ENCODE assay signal across 8 cellular contexts in genomic region chrX:153724252-153725038, GRCh38. TPM values are rescaled to one million over a fixed set of nuclear protein-coding genes. Genes with fewer than 3 reads are reported as not detected.
DNase-seq lines count a peak whose midpoint lies in the region; ATAC-seq, FAIRE-seq and TF ChIP-seq lines count a peak whose summit lies in the region.

Gene ABCD1 (plus strand): TSS chrX:153724856. CDS start chrX:153725267, 411 bp downstream.
Gene BCAP31 (minus strand): TSS chrX:153724387. CDS start chrX:153723244, 1,143 bp downstream.

- no peaks in the 10 kb centered on the region for H3K36me3 Mint-ChIP-seq in astrocyte (ENCODE audit: low read depth, unreplicated experiment)

- H3K9me3 Mint-ChIP-seq in astrocyte (ENCODE audit: unreplicated experiment): no peaks in the 10 kb centered on the region

- H3K4me3 ChIP-seq in astrocyte (ENCODE audit: insufficient read depth, low read depth, low read length) (peak within 1 kb of the TSS; percentile 66), hepatocyte (peak within 1 kb of the TSS; percentile 38), aorta (ENCODE audit: low read length in 2 of 2) (peak within 1 kb of the TSS; percentile 35 to 57)

- no peaks in the 10 kb centered on the region for H3K27me3 Mint-ChIP-seq in astrocyte (ENCODE audit: low read depth, unreplicated experiment)

- no peak for TF ChIP-seq CTCF in astrocyte (IDR thresholded peaks at IDR 0.05; ENCODE audit: insufficient read depth, low read depth, low read length)
- no peak for TF ChIP-seq CTCF in hepatocyte (IDR thresholded peaks at IDR 0.05; ENCODE audit: poor library complexity)

- peak; percentile 66 for TF ChIP-seq POLR2A in GM15510 (IDR thresholded peaks at IDR 0.05; ENCODE audit: borderline replicate concordance, extremely low read depth, insufficient read length)

- H3K36me3 ChIP-seq in astrocyte (ENCODE audit: insufficient read depth, low read length) (peaks cover 4% of the 10 kb centered on the region), hepatocyte (replicated peaks; ENCODE audit: insufficient read depth, low read depth) (no peaks in the 10 kb centered on the region), aorta (ENCODE audit: control insufficient read depth in 1 of 2, insufficient read depth in 2 of 2, low read length in 1 of 2) (no peaks in the 10 kb centered on the region)

- peaks cover 29% of the 10 kb centered on the region for H3K4me1 ChIP-seq in astrocyte (ENCODE audit: insufficient read depth, low read length)
- peaks cover 32% of the 10 kb centered on the region for H3K4me1 ChIP-seq in hepatocyte (ENCODE audit: insufficient read depth)
- H3K4me1 ChIP-seq in aorta (ENCODE audit: control insufficient read depth in 1 of 2, insufficient read depth in 2 of 2, low read length in 2 of 2): no peaks in the 10 kb centered on the region

- 27% methylated on average over 7 of the region's 88 CpGs for WGBS in hepatocyte (ENCODE audit: low lambda C conversion rate, missing lambda C conversion rate)
- WGBS in aorta, 2 donors: 0 to 21% methylated on average over 19 to 79 of the region's 88 CpGs

- no peaks in the 10 kb centered on the region for H3K9me2 ChIP-seq in hepatocyte (replicated peaks; ENCODE audit: insufficient read depth)

- H2AFZ ChIP-seq in astrocyte (ENCODE audit: low read depth, low read length): peak within 1 kb of the TSS; percentile 52
- peak within 1 kb of the TSS; percentile 62 for H2AFZ ChIP-seq in hepatocyte

- H4K20me1 ChIP-seq in astrocyte (ENCODE audit: insufficient read depth, low read length) (peaks cover 27% of the 10 kb centered on the region), hepatocyte (ENCODE audit: insufficient read depth, poor library complexity, severe bottlenecking) (peaks cover 9% of the 10 kb centered on the region)

- H3K9ac ChIP-seq in astrocyte (ENCODE audit: low read length): peak within 1 kb of the TSS; percentile 85

- peak within 1 kb of the TSS; percentile 83 for H3K27ac Mint-ChIP-seq in astrocyte (ENCODE audit: unreplicated experiment)

- H3K4me3 Mint-ChIP-seq in astrocyte (ENCODE audit: unreplicated experiment): peak within 1 kb of the TSS; percentile 90

- DNase-seq in NCI-H187 (lab: John Stamatoyannopoulos, UW) (peak; percentile 90 to 93), T-helper 22 cell (ENCODE audit: low read depth) (peak; percentile 79), astrocyte (ENCODE audit: low read depth) (peak; percentile 47), hepatocyte (ENCODE audit: low spot score) (peak; percentile 95), retina (peak; percentile 88), aorta (peak; percentile 92 to 95)

- H3K79me2 ChIP-seq in astrocyte (ENCODE audit: insufficient read depth, low read length): peaks cover 34% of the 10 kb centered on the region
- H3K79me2 ChIP-seq in hepatocyte: peaks cover 32% of the 10 kb centered on the region

- intact Hi-C loops in aorta (cut with DNase I): no loop called here

- H3K9me3 ChIP-seq in astrocyte (ENCODE audit: insufficient read depth, low read depth, low read length) (no peaks in the 10 kb centered on the region), hepatocyte (ENCODE audit: low read depth) (no peaks in the 10 kb centered on the region), aorta (ENCODE audit: control insufficient read depth, low read length) (no peaks in the 10 kb centered on the region)

- peak within 1 kb of the TSS; percentile 56 for H3K27ac ChIP-seq in astrocyte (ENCODE audit: low read depth, low read length)
- H3K27ac ChIP-seq in hepatocyte: peak within 1 kb of the TSS; percentile 94
- peak within 1 kb of the TSS in 1 of 2 donors; percentile 90 for H3K27ac ChIP-seq in aorta (ENCODE audit: low read depth in 1 of 2, low read length in 2 of 2)

- peaks cover 6% of the 10 kb centered on the region for H3K4me1 Mint-ChIP-seq in astrocyte (ENCODE audit: low read depth, unreplicated experiment)

- no peaks in the 10 kb centered on the region for H3K27me3 ChIP-seq in astrocyte (ENCODE audit: insufficient read depth, low read length)
- no peaks in the 10 kb centered on the region for H3K27me3 ChIP-seq in hepatocyte
- no peaks in the 10 kb centered on the region for H3K27me3 ChIP-seq in aorta (ENCODE audit: control insufficient read depth in 1 of 2, insufficient read depth in 2 of 2, low read length in 1 of 2)

- H3K4me2 ChIP-seq in astrocyte (ENCODE audit: low read length): peak within 1 kb of the TSS; percentile 93
- peak within 1 kb of the TSS; percentile 85 for H3K4me2 ChIP-seq in hepatocyte

- FAIRE-seq in astrocyte (lab: Jason Lieb, UNC): no peak

- peak; percentile 49 for ATAC-seq in HG02870 (IDR thresholded peaks at IDR 0.05; ENCODE audit: unreplicated experiment)
- ATAC-seq in aorta (ENCODE audit: low FRiP score): peak; percentile 89

RNA-seq across cellular contexts. Expression of gene ABCD1, which starts in this region (rescaled TPM):
- total RNA-seq in astrocyte (27.2 and 30.5 TPM in 2 replicates), hepatocyte (8.3 and 10.5 TPM in 2 replicates), aorta (10 to 100 TPM; 11.4 to 15.8 TPM)
- polyA plus RNA-seq in hepatocyte (14.2 and 14.8 TPM in 2 replicates), aorta (1 to 10 TPM; 8.8 to 9.9 TPM)

RNA-seq across cellular contexts. Expression of gene BCAP31, which starts in this region (rescaled TPM):
- total RNA-seq in astrocyte (219 and 222 TPM in 2 replicates), hepatocyte (146 and 227 TPM in 2 replicates), aorta (100 to 1,000 TPM; 118 to 130 TPM)
- polyA plus RNA-seq in hepatocyte (343 and 351 TPM in 2 replicates), aorta (100 to 1,000 TPM; 101 to 128 TPM)
